In the genomic region with DNA sequence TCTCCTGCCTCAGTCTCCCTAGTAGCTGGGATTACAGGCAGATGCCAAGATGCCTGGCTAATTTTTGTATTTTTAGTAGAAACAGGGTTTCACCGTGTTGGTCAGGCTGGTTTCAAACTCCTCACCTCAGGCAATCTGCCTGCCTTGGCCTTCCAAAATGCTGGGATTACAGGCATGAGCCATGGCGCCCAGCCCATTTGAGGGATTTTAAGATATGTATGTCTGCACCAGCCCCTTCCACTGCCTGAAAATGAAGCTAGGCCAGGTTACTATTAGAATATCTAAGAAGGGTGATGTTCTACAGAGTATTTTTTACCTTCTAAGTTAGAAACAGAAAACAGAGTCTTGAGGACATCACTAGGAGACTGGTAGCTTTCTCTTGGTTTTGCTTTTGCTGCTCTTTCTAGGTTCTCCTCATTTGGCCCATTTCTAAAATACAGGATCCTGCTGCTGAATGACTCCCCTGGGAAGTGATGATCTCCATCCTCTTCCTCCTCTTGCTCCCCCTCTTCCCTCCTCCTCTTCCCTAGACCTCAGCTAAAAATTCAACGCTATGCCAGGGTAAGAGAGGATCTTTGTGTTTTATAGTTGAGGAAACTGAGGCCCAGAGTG, we compare ENCODE assay signal across 24 cellular contexts.
"Had no signal": no experiment of that assay in that cellular context is flagged by ENCODE, and none has a peak within 500 bp of the region (broad histone marks: within the 10 kb centered on the region; RNA-seq: fewer than 3 reads in every experiment).

No MANE protein-coding gene starts in this region.

- H3K9me3 ChIP-seq: ovary, psoas muscle, right lobe of liver, thoracic aorta, thyroid gland, vagina had no signal

- H3K36me3 ChIP-seq: neural progenitor cell, ovary, right lobe of liver, sigmoid colon, stomach, thoracic aorta, thyroid gland, tibial nerve, upper lobe of left lung, vagina had no signal

- H3K4me2 ChIP-seq: neural progenitor cell had no signal

- ATAC-seq: natural killer cell; psoas muscle; right cardiac atrium; stimulated activated effector memory CD8-positive, alpha-beta T cell treated with anti-CD3 and anti-CD28 coated beads, Interleukin-12 subunit alpha, Interleukin-12 subunit beta, amount 100 ng/mL, for 72 hours; stimulated activated naive B cell treated with anti-CD40 and anti-IgM and Interleukin-4, amounts not matched to agents 10 μg/mL and 1 μg/mL and 100 μg/mL, for 72 hours had no signal

- H3K9ac ChIP-seq: neural progenitor cell, parathyroid adenoma had no signal

- H2AFZ ChIP-seq: neural progenitor cell, parathyroid adenoma had no signal

- H3K4me3 ChIP-seq: neural progenitor cell, ovary, psoas muscle, right lobe of liver, sigmoid colon, stomach, thoracic aorta, thyroid gland, tibial nerve, upper lobe of left lung, vagina had no signal

- H3K4me1 ChIP-seq: neural progenitor cell, parathyroid adenoma, psoas muscle, right lobe of liver, stomach, upper lobe of left lung, vagina had no signal

- DNase-seq: natural killer cell; occipital lobe; ovary; posterior cingulate gyrus; psoas muscle; right cardiac atrium; right lobe of liver; sigmoid colon; stimulated activated CD4-positive, alpha-beta T cell treated with anti-CD3 and anti-CD28 coated beads, Interleukin-15, amount 100 ng/mL, for 24 hours; stimulated activated CD4-positive, alpha-beta T cell treated with anti-CD3 and anti-CD28 coated beads, Interleukin-2, amount 100 ng/mL, for 24 hours; stimulated activated CD4-positive, alpha-beta T cell treated with anti-CD3 and anti-CD28 coated beads, Interleukin-2, amount 100 ng/mL, for 48 hours; stimulated activated CD4-positive, alpha-beta T cell treated with anti-CD3 and anti-CD28 coated beads, Interleukin-4, amount 100 ng/mL, for 24 hours; stimulated activated naive B cell treated with anti-CD40 and anti-IgM and Interleukin-4, amounts not matched to agents 10 μg/mL and 1 μg/mL and 100 μg/mL, for 72 hours; stimulated activated naive CD4-positive, alpha-beta T cell treated with Interleukin-2 at 50 U/mL for 16 hours; stomach; thyroid gland; trophoblast cell; upper lobe of left lung had no signal

- H3K27ac ChIP-seq: neural progenitor cell, ovary, parathyroid adenoma, psoas muscle, right lobe of liver, sigmoid colon, stomach, thoracic aorta, thyroid gland, tibial nerve, upper lobe of left lung, vagina had no signal

- H3K79me2 ChIP-seq: parathyroid adenoma had no signal

- H3K27me3 ChIP-seq: neural progenitor cell, ovary, right lobe of liver, sigmoid colon, stomach, thyroid gland, tibial nerve, upper lobe of left lung, vagina had no signal
